In the genomic region with DNA sequence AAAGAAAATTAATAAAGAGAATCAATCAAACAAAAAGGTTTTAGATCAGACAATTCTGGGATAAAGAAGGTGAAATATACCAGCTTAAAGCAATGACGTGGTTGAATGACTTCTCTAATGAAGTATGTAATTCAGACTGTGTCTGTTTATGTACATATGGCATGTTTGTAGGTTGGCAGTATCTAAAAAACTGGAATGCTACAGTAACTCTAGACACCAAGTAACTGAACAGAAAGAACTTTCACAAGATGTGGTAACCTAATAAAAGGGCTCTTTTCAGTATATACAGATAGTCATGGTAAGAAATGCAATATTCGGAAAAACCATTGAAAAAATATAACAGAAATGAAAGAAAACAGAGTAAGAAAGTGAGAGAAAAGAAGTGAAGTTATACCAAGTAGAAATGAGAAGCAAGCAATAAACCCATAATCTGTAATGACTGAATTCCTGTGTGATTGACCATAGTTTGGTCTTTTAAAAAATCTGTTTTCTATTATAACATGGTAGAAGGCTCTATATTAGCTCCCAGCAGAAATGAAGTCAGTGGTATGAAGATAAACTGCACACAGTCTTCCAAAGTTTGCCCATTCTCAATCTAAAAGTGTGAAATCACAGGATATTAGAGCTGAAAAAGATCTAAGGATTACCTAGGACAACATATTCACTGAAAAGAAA, we compare ENCODE assay signal across 13 cellular contexts. TPM values are rescaled to one million over a fixed set of nuclear protein-coding genes. Genes with fewer than 3 reads are reported as not detected.
DNase-seq lines count a peak whose midpoint lies in the region; ATAC-seq and TF ChIP-seq lines count a peak whose summit lies in the region.
"Had no signal": no experiment of that assay in that cellular context is flagged by ENCODE, and none has a peak within 500 bp of the region (broad histone marks: within the 10 kb centered on the region; RNA-seq: fewer than 3 reads in every experiment).

No MANE protein-coding gene starts in this region.

- no peak overlapping the region for H3K4me3 ChIP-seq in thyroid gland (replicated peaks in 1 of 3)
- H3K4me3 ChIP-seq: cardiac muscle cell, lower lobe of right lung, Peyer's patch had no signal

- DNase-seq in activated naive CD4-positive, alpha-beta T cell treated with anti-CD3 and anti-CD28 coated beads, Interleukin-2, amount 10 ng/mL, durations not matched to agents 7 days and 5 days: no peak
- no peak for DNase-seq in activated naive CD4-positive, alpha-beta T cell treated with anti-CD3 and anti-CD28 coated beads, Interleukin-2, amount 50 U/mL, for 16 hours
- DNase-seq in NCI-H446 (lab: John Stamatoyannopoulos, UW): peak; percentile 22 to 24
- DNase-seq in central memory CD8-positive, alpha-beta T cell (ENCODE audit: low spot score in 2 of 2): no peak
- no peak for DNase-seq in thyroid gland
- DNase-seq in RKO (ENCODE audit: low spot score): no peak
- no peak for DNase-seq in T1000 (lab: John Stamatoyannopoulos, UW)
- no peak for DNase-seq in Right ventricle myocardium superior
- DNase-seq: lower lobe of right lung, NCI-H2227 treated with DMSO at 0.1 percent for 48 hours, Peyer's patch had no signal

- TF ChIP-seq POLR2A in thyroid gland (IDR thresholded peaks at IDR 0.05): no peak

- H3K36me3 ChIP-seq in thyroid gland: no peaks in the 10 kb centered on the region
- H3K36me3 ChIP-seq: cardiac muscle cell, lower lobe of right lung, Peyer's patch had no signal

- peaks cover 51 to 73% of the 10 kb centered on the region in 2 donors for H3K4me1 ChIP-seq in thyroid gland

- WGBS in thyroid gland, 2 donors: 85 to 87% methylated on average over 2 of the region's 2 CpGs

- intact Hi-C loops in thyroid gland (cut with DNase I): no loop called here
- intact Hi-C loops in Right ventricle myocardium superior (cut with DNase I): no loop called here

- CTCF ChIA-PET in activated naive CD4-positive, alpha-beta T cell treated with anti-CD3 and anti-CD28 coated beads, Interleukin-2, amount 10 ng/mL, durations not matched to agents 7 days and 5 days (lab: Charles Lee): interaction anchor here (0.6 kb wide), 1 partner anchor 13 kb away, joined by 3 read pairs; no protein-coding TSS in a partner anchor

- H3K36me3 Mint-ChIP-seq in activated naive CD4-positive, alpha-beta T cell treated with anti-CD3 and anti-CD28 coated beads, Interleukin-2, amount 10 ng/mL, durations not matched to agents 7 days and 5 days: peaks cover 20% of the 10 kb centered on the region
- H3K36me3 Mint-ChIP-seq in central memory CD8-positive, alpha-beta T cell (ENCODE audit: insufficient read depth): peaks cover 11% of the 10 kb centered on the region

- H3K27ac ChIP-seq in thyroid gland: peak overlapping the region in 2 of 3 donors; percentile 38 to 86
- H3K27ac ChIP-seq: cardiac muscle cell, parathyroid adenoma, Peyer's patch had no signal

- no peak for ATAC-seq in central memory CD8-positive, alpha-beta T cell (replicated peaks; ENCODE audit: extremely low read depth, poor library complexity, severe bottlenecking)
- ATAC-seq in Right ventricle myocardium superior (ENCODE audit: poor library complexity): no peak
- ATAC-seq: lower lobe of right lung had no signal

- H3K9me3 ChIP-seq in thyroid gland: no peaks in the 10 kb centered on the region
- H3K9me3 ChIP-seq: lower lobe of right lung, Peyer's patch had no signal

- no peaks in the 10 kb centered on the region for H3K9me3 Mint-ChIP-seq in activated naive CD4-positive, alpha-beta T cell treated with anti-CD3 and anti-CD28 coated beads, Interleukin-2, amount 10 ng/mL, durations not matched to agents 7 days and 5 days
- H3K9me3 Mint-ChIP-seq in central memory CD8-positive, alpha-beta T cell: no peaks in the 10 kb centered on the region

- no peak overlapping the region for H3K4me3 Mint-ChIP-seq in activated naive CD4-positive, alpha-beta T cell treated with anti-CD3 and anti-CD28 coated beads, Interleukin-2, amount 10 ng/mL, durations not matched to agents 7 days and 5 days
- no peak overlapping the region for H3K4me3 Mint-ChIP-seq in central memory CD8-positive, alpha-beta T cell

- no peaks in the 10 kb centered on the region for H3K27me3 ChIP-seq in thyroid gland
- H3K27me3 ChIP-seq: cardiac muscle cell, Peyer's patch had no signal

- no peaks in the 10 kb centered on the region for H3K27me3 Mint-ChIP-seq in activated naive CD4-positive, alpha-beta T cell treated with anti-CD3 and anti-CD28 coated beads, Interleukin-2, amount 10 ng/mL, durations not matched to agents 7 days and 5 days
- no peaks in the 10 kb centered on the region for H3K27me3 Mint-ChIP-seq in central memory CD8-positive, alpha-beta T cell

- TF ChIP-seq CTCF in thyroid gland (IDR thresholded peaks at IDR 0.05): no peak

- H3K4me1 Mint-ChIP-seq in activated naive CD4-positive, alpha-beta T cell treated with anti-CD3 and anti-CD28 coated beads, Interleukin-2, amount 10 ng/mL, durations not matched to agents 7 days and 5 days: peaks cover 71% of the 10 kb centered on the region
- H3K4me1 Mint-ChIP-seq in central memory CD8-positive, alpha-beta T cell: peaks cover 52% of the 10 kb centered on the region

- H3K27ac Mint-ChIP-seq in activated naive CD4-positive, alpha-beta T cell treated with anti-CD3 and anti-CD28 coated beads, Interleukin-2, amount 10 ng/mL, durations not matched to agents 7 days and 5 days: peak overlapping the region; percentile 35
- peak overlapping the region; percentile 54 for H3K27ac Mint-ChIP-seq in central memory CD8-positive, alpha-beta T cell (ENCODE audit: low read depth)

RNA-seq across cellular contexts. Expression of gene ELF1, which starts 31.4 kb away (rescaled TPM):
- total RNA-seq in thyroid gland (100 to 1,000 TPM; 105 to 119 (median 110) TPM), Right ventricle myocardium superior (33.9 TPM)

Comparison
In these comparisons a context has a peak if more than half of its experiments do, and no peak if none do; other contexts are left out.
1. DNase-seq: peak in NCI-H446 (2 of 2); none in activated naive CD4-positive, alpha-beta T cell treated with anti-CD3 and anti-CD28 coated beads, Interleukin-2, amount 10 ng/mL, durations not matched to agents 7 days and 5 days (single experiment), activated naive CD4-positive, alpha-beta T cell treated with anti-CD3 and anti-CD28 coated beads, Interleukin-2, amount 50 U/mL, for 16 hours (single experiment), central memory CD8-positive, alpha-beta T cell (0 of 2), thyroid gland (0 of 2), RKO (single experiment), T1000 (single experiment) and Right ventricle myocardium superior (single experiment).